13 cellular contexts compared by ENCODE assay signal in genomic region chr1:229730573-229730972, GRCh38.
A peak's percentile ranks its signal among the peaks of the same experiment; 100 is the strongest.
DNase-seq lines count a peak whose midpoint lies in the region; ATAC-seq, FAIRE-seq and TF ChIP-seq lines count a peak whose summit lies in the region.
"Had no signal": no experiment of that assay in that cellular context is flagged by ENCODE, and none has a peak within 500 bp of the region (broad histone marks: within the 10 kb centered on the region; RNA-seq: fewer than 3 reads in every experiment).

No MANE protein-coding gene starts in this region.

- H3K27ac Mint-ChIP-seq in H9 = no peak overlapping the region
- no peak overlapping the region for H3K27ac Mint-ChIP-seq in glutamatergic neuron (ENCODE audit: unreplicated experiment)

- no peak overlapping the region for H2AK5ac ChIP-seq in H9 (ENCODE audit: insufficient read length, low read length)

- no peak overlapping the region for H2BK120ac ChIP-seq in H9 (ENCODE audit: low read depth, low read length, poor library complexity, severe bottlenecking)

- TF ChIP-seq CTCF in BE2C (IDR thresholded peaks at IDR 0.05; ENCODE audit: low read depth, low read length) (0 out of 2 replicates have a peak, but pooled peaks have one; percentile 9), H9 (conservative IDR thresholded peaks at IDR 0.05) (0 out of 3 replicates have a peak, but pooled peaks have one; percentile 20), K562 (IDR thresholded peaks at IDR 0.05 in 2 of 3, conservative IDR thresholded peaks at IDR 0.05 in 1 of 3; ENCODE audit: insufficient read depth in 2 of 3, low read depth in 1 of 3, low read length in 3 of 3) (no peak), neural cell (IDR thresholded peaks at IDR 0.05; ENCODE audit: poor library complexity, severe bottlenecking) (no peak), glutamatergic neuron (IDR thresholded peaks at IDR 0.05; ENCODE audit: partially characterized antibody, unreplicated experiment) (no peak)

- H3K23ac ChIP-seq in H9 (ENCODE audit: insufficient read length, low read depth, low read length) = no peak overlapping the region

- BruUV-seq in K562 (replicated peaks; lab: Mats Ljungman, UMichigan) = no TSS peak

- ATAC-seq in K562 (peak; percentile 42; the same call in 1 of the 3 replicates), GM21423 (IDR thresholded peaks at IDR 0.05; ENCODE audit: unreplicated experiment) (no peak), HG03045 (IDR thresholded peaks at IDR 0.05; ENCODE audit: unreplicated experiment) (no peak)

- H3K27ac ChIP-seq in H9 (ENCODE audit: insufficient read length, low read depth, low read length) (no peak overlapping the region), K562 (ENCODE audit: extremely low read depth, low read depth, low read length) (no peak overlapping the region), neural cell (ENCODE audit: low read length) (peak overlapping the region; percentile 14)

- no peak overlapping the region for H3T11ph ChIP-seq in H9 (ENCODE audit: low read length)

- H3K27me3 Mint-ChIP-seq in H9 (ENCODE audit: low read depth) = no peaks in the 10 kb centered on the region
- peaks cover 5% of the 10 kb centered on the region for H3K27me3 Mint-ChIP-seq in glutamatergic neuron (ENCODE audit: unreplicated experiment)

- no peak overlapping the region for H4K91ac ChIP-seq in H9 (ENCODE audit: insufficient read length, low read depth, low read length)

- H3K4me1 Mint-ChIP-seq in H9 (peaks cover 14 to 15% of the 10 kb centered on the region in 2 experiments), glutamatergic neuron (ENCODE audit: low read depth, unreplicated experiment) (peaks cover 5% of the 10 kb centered on the region)

- H3K56ac ChIP-seq in H9 (ENCODE audit: insufficient read length, low read depth, low read length) = no peak overlapping the region

- H3K4ac ChIP-seq in H9 (ENCODE audit: low read depth, low read length) = no peak overlapping the region

- in situ Hi-C loops in K562 (cut with MboI) = no loop called here

- no CpG with 5 or more reads among the region's 1 CpG for WGBS in H9 (ENCODE audit: extremely low coverage, insufficient read length, low lambda C conversion rate)
- 0% methylated on average over 1 of the region's 1 CpG for WGBS in K562 (ENCODE audit: insufficient coverage, low coverage, missing lambda C conversion rate)

- no peak overlapping the region for H3K4me3 ChIP-seq in BE2C (ENCODE audit: low read depth, low read length)
- no peak overlapping the region for H3K4me3 ChIP-seq in K562
- H3K4me3 ChIP-seq in neural cell (ENCODE audit: low read length) = peak overlapping the region; percentile 35

- H3K23me2 ChIP-seq in H9 (ENCODE audit: insufficient read length, low read depth, low read length, poor library complexity, severe bottlenecking) = no peaks in the 10 kb centered on the region

- H3K9me2 ChIP-seq in neural cell (ENCODE audit: insufficient read depth, low read length) = no peaks in the 10 kb centered on the region

- no peak for TF ChIP-seq EP300 in K562 (IDR thresholded peaks at IDR 0.05; ENCODE audit: low read length)
- TF ChIP-seq EP300 in neural cell (conservative IDR thresholded peaks at IDR 0.05; ENCODE audit: poor library complexity, severe bottlenecking) = no peak

- DNase-seq in BE2C (no peak), H9 (no peak), K562 (ENCODE audit: extremely low read depth in 1 of 4, low spot score in 3 of 4) (no peak), glutamatergic neuron (no peak)
- DNase-seq: DMS53, GF-D8, GOT3, HCEC 1CT, KBM-7 had no signal

- H3K4me1 ChIP-seq in BE2C (no peaks in the 10 kb centered on the region), H9 (ENCODE audit: insufficient read depth, low read length) (0 out of 2 replicates have a peak, but pooled peaks cover 3% of the 10 kb centered on the region), K562 (replicated peaks in 1 of 2; ENCODE audit: control insufficient read depth in 2 of 2, insufficient read depth in 2 of 2, low read length in 2 of 2) (no peaks in the 10 kb centered on the region)

- H3K27me3 ChIP-seq in BE2C (no peaks in the 10 kb centered on the region), H9 (ENCODE audit: insufficient read depth, low read length) (no peaks in the 10 kb centered on the region), K562 (ENCODE audit: control insufficient read depth in 2 of 2, insufficient read depth in 2 of 2, low read length in 2 of 2) (peaks cover 10 to 22% of the 10 kb centered on the region in 2 experiments; a peak in 4 of 5 replicates), neural cell (ENCODE audit: insufficient read depth, low read depth, low read length) (no peaks in the 10 kb centered on the region)

- H4K5ac ChIP-seq in H9 (ENCODE audit: insufficient read length, low read depth, low read length) = no peak overlapping the region

- CTCF ChIA-PET in K562 (lab: Yijun Ruan, JAX; ENCODE audit: low intra/inter-chr PET ratio) = interaction anchor here (0.6 kb wide), 1 partner anchor 425 kb away, joined by 3 read pairs; no protein-coding TSS in a partner anchor

- no peak overlapping the region for H3K4me2 ChIP-seq in H9 (ENCODE audit: insufficient read depth, insufficient read length, low read length)
- no peak overlapping the region for H3K4me2 ChIP-seq in K562 (ENCODE audit: insufficient read depth, low read length)
- H3K4me2 ChIP-seq in neural cell (ENCODE audit: low read length) = no peak overlapping the region

- no peak overlapping the region for H3K14ac ChIP-seq in H9 (ENCODE audit: insufficient read depth, low read length)

- H2BK5ac ChIP-seq in H9 (ENCODE audit: insufficient read length, low read length) = no peak overlapping the region

- H3K9me1 ChIP-seq in K562 (ENCODE audit: control insufficient read depth, insufficient read depth, low read length) = no peaks in the 10 kb centered on the region

- H2BK12ac ChIP-seq in H9 (ENCODE audit: insufficient read length, low read depth, low read length) = no peak overlapping the region

- intact Hi-C loops in K562 (cut with micrococcal nuclease) = no loop called here

- H3K9ac ChIP-seq in H9 (ENCODE audit: extremely low read depth, insufficient read length, low read length) (no peak overlapping the region), K562 (ENCODE audit: insufficient read depth in 1 of 2, low read depth in 2 of 2, low read length in 2 of 2) (no peak overlapping the region), neural cell (ENCODE audit: low read length) (no peak overlapping the region)

- no peak for TF ChIP-seq POLR2A in K562 (conservative IDR thresholded peaks at IDR 0.05)

- H3K18ac ChIP-seq in H9 (ENCODE audit: insufficient read length, low read depth, low read length) = no peak overlapping the region

- no peak for FAIRE-seq in K562 (lab: Jason Lieb, UNC)
- FAIRE-seq: A204.1 had no signal

- peaks cover 4 to 7% of the 10 kb centered on the region in 2 experiments; a peak in 4 of 5 replicates for H3K9me3 Mint-ChIP-seq in H9
- peaks cover 2% of the 10 kb centered on the region for H3K9me3 Mint-ChIP-seq in glutamatergic neuron (ENCODE audit: unreplicated experiment)

- no peaks in the 10 kb centered on the region for H3F3A ChIP-seq in neural cell (ENCODE audit: insufficient read depth, low read length, poor library complexity, severe bottlenecking)

- H3K79me2 ChIP-seq in H9 (ENCODE audit: insufficient read depth, low read length) (no peaks in the 10 kb centered on the region), K562 (ENCODE audit: control insufficient read depth, insufficient read depth, low read length) (no peaks in the 10 kb centered on the region), neural cell (replicated peaks; ENCODE audit: insufficient read depth, low read length) (no peaks in the 10 kb centered on the region)

- H3K36me3 ChIP-seq in BE2C = no peaks in the 10 kb centered on the region
- no peaks in the 10 kb centered on the region for H3K36me3 ChIP-seq in K562 (ENCODE audit: control insufficient read depth, insufficient read depth, low read length)
- no peaks in the 10 kb centered on the region for H3K36me3 ChIP-seq in neural cell (ENCODE audit: insufficient read depth, low read length)

- no peaks in the 10 kb centered on the region for H3K9me3 ChIP-seq in BE2C
- H3K9me3 ChIP-seq in H9 (ENCODE audit: control insufficient read depth, low read depth, low read length) = no peaks in the 10 kb centered on the region
- no peaks in the 10 kb centered on the region for H3K9me3 ChIP-seq in K562 (replicated peaks; ENCODE audit: control insufficient read depth, insufficient read depth, low read depth, low read length)
- no peaks in the 10 kb centered on the region for H3K9me3 ChIP-seq in neural cell (ENCODE audit: low read length)

- H3K4me3 Mint-ChIP-seq in H9 (no peak overlapping the region), glutamatergic neuron (ENCODE audit: unreplicated experiment) (no peak overlapping the region)

- H4K8ac ChIP-seq in H9 (replicated peaks; ENCODE audit: insufficient read length, low read depth, low read length) = no peak overlapping the region

- H4K20me1 ChIP-seq in H9 (ENCODE audit: control insufficient read depth, insufficient read depth, insufficient read length) (no peaks in the 10 kb centered on the region), K562 (replicated peaks; ENCODE audit: control insufficient read depth, insufficient read depth, low read length) (no peaks in the 10 kb centered on the region), neural cell (ENCODE audit: insufficient read depth) (no peaks in the 10 kb centered on the region)

- TF ChIP-seq RAD21 in K562 (CRISPR knock-in tag; conservative IDR thresholded peaks at IDR 0.05 in 1 of 2, IDR thresholded peaks at IDR 0.05 in 1 of 2) (no peak), neural cell (conservative IDR thresholded peaks at IDR 0.05) (no peak)

- H2AFZ ChIP-seq in H9 (ENCODE audit: low read length) = no peak overlapping the region
- H2AFZ ChIP-seq in K562 (ENCODE audit: low read depth, low read length) = no peak overlapping the region
- H2AFZ ChIP-seq in neural cell (ENCODE audit: low read depth, low read length) = no peak overlapping the region

- POLR2A ChIA-PET in K562 (lab: Yijun Ruan, JAX) = interaction anchor here (1.6 kb wide), 1 partner anchor 14 kb away, joined by 5 read pairs; no protein-coding TSS in a partner anchor

- H2BK15ac ChIP-seq in H9 (ENCODE audit: low read depth, low read length) = no peak overlapping the region

- no peak overlapping the region for H2BK20ac ChIP-seq in H9 (ENCODE audit: low read depth, low read length, poor library complexity, severe bottlenecking)

- H3K79me1 ChIP-seq in H9 (ENCODE audit: insufficient read depth, low read depth, low read length, poor library complexity, severe bottlenecking) = no peaks in the 10 kb centered on the region

- H3K36me3 Mint-ChIP-seq in H9 (ENCODE audit: insufficient read depth in 1 of 3, low read depth in 3 of 3) (peaks cover 0 to 3% (median 0%) of the 10 kb centered on the region in 3 experiments; a peak in 1 of 7 replicates), glutamatergic neuron (ENCODE audit: unreplicated experiment) (no peaks in the 10 kb centered on the region)

TF ChIP-seq in K562, 482 proteins besides CTCF, POLR2A, EP300 and RAD21 (continues in another document):
- TF ChIP-seq KAT7 (CRISPR knock-in tag; IDR thresholded peaks at IDR 0.05; ENCODE audit: borderline replicate concordance) (no peak), ZNF780A (CRISPR knock-in tag; IDR thresholded peaks at IDR 0.05) (no peak)

TF ChIP-seq in neural cell, 6 proteins besides CTCF, POLR2A, EP300 and RAD21 (continues in another document):
- TF ChIP-seq POLR2AphosphoS5 (IDR thresholded peaks at IDR 0.05) = no peak

Comparison
In these comparisons a context has a peak if more than half of its experiments do, and no peak if none do; other contexts are left out.
1. CTCF ChIP-seq: peak in BE2C (single experiment) and H9 (single experiment); none in K562 (0 of 3), neural cell (single experiment) and glutamatergic neuron (single experiment).